In genomic region chr4:88606832-88607231, GRCh38 we compare ENCODE assay signal across 1 cellular context.
TF ChIP-seq lines count a peak whose summit lies in the region.

No MANE protein-coding gene starts in this region.

TF ChIP-seq in IMR-90, 13 proteins besides CTCF, POLR2A, EP300 and RAD21 (continued from another document):
- TF ChIP-seq USF2 (IDR thresholded peaks at IDR 0.05; ENCODE audit: low read depth, low read length): no peak
- no peak for TF ChIP-seq MAZ (IDR thresholded peaks at IDR 0.05; ENCODE audit: borderline replicate concordance, low read depth, low read length)
- no peak for TF ChIP-seq RFX5 (IDR thresholded peaks at IDR 0.05; ENCODE audit: low read depth, low read length)
- no peak for TF ChIP-seq MAFK (IDR thresholded peaks at IDR 0.05; ENCODE audit: low read depth, low read length)
- no peak for TF ChIP-seq RCOR1 (IDR thresholded peaks at IDR 0.05; ENCODE audit: insufficient replicate concordance, low read length)
- TF ChIP-seq CEBPB (IDR thresholded peaks at IDR 0.05; ENCODE audit: low read depth, low read length): no peak
- TF ChIP-seq, protein P1, sequence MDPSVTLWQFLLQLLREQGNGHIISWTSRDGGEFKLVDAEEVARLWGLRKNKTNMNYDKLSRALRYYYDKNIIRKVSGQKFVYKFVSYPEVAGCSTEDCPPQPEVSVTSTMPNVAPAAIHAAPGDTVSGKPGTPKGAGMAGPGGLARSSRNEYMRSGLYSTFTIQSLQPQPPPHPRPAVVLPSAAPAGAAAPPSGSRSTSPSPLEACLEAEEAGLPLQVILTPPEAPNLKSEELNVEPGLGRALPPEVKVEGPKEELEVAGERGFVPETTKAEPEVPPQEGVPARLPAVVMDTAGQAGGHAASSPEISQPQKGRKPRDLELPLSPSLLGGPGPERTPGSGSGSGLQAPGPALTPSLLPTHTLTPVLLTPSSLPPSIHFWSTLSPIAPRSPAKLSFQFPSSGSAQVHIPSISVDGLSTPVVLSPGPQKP (IDR thresholded peaks at IDR 0.05; ENCODE audit: borderline replicate concordance, low read depth, low read length): no peak
